1 cellular context compared by ENCODE assay signal in genomic region chr2:121283670-121284245, GRCh38.
TF ChIP-seq lines count a peak whose summit lies in the region.

No MANE protein-coding gene starts in this region.

TF ChIP-seq in WTC11, 78 proteins besides CTCF, POLR2A, EP300 and RAD21 (continued from another document):
- no peak for TF ChIP-seq ELF4 (CRISPR knock-in tag; IDR thresholded peaks at IDR 0.05; ENCODE audit: low read depth)
- TF ChIP-seq ZNF138 (CRISPR knock-in tag; conservative IDR thresholded peaks at IDR 0.05), result no peak
- TF ChIP-seq, protein P1, sequence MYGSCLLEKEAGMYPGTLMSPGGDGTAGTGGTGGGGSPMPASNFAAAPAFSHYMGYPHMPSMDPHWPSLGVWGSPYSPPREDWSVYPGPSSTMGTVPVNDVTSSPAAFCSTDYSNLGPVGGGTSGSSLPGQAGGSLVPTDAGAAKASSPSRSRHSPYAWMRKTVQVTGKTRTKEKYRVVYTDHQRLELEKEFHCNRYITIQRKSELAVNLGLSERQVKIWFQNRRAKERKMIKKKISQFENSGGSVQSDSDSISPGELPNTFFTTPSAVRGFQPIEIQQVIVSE (CRISPR knock-in tag; IDR thresholded peaks at IDR 0.05; ENCODE audit: borderline replicate concordance), result no peak
